8 cellular contexts compared by ENCODE assay signal in the genomic region with DNA sequence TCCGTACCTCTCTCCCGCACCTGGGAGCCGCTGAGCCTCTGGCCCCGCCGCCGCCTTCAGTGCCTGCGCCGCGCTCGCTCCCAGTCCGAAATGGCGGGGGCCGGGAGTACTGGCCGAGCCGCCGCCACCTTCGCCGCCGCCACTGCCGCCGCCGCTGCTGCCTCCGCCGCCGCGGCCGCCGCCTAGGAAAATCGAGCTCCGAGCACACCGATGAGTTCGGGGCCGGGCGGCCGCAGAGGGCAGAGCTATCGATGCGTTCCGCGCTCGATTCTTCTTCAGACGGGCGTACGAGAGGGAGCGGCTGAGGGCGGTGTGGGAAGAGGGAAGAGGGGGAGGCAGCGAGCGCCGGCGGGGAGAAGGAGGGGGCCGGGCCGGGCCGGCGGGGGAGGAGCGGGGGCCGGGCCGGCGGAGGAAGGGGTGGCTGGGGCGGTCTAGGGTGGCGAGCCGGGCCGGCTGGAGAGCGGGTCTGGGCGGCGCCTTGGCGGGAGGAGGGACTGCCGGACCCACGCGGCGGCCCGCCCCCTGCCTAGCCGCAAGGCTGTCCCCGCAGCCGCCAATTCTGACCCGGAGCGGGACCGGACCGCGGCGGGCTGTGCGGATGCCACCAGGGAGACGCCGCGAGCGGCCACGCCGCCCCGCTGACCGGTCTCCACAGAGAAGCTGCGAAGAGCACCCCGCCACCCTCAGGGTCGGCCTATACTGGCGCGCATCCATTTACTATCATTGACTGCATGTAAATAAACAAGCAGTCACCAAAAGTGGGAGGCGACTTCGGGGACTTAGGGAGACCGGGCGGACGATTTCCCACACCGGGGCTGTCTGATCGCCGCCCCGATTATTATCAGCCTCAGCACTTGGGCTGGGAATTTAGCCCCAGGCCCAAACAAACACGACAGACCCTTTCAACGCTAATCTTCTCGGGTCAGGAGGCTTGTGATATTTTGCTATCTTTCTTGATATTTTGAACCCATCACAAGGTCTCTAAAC. TPM values are rescaled to one million over a fixed set of nuclear protein-coding genes. Genes with fewer than 3 reads are reported as not detected.
A peak's percentile ranks its signal among the peaks of the same experiment; 100 is the strongest.
DNase-seq lines count a peak whose midpoint lies in the region; ATAC-seq lines count a peak whose summit lies in the region.

Gene KRAS, minus strand, starts transcription at position 186 of the 987 bp plus-strand sequence.

- DNase-seq in C1 segment of cervical spinal cord (lab: John Stamatoyannopoulos, UW) (peak; percentile 55 to 94 (median 89)), NCI-H69 (lab: John Stamatoyannopoulos, UW) (peak; percentile 95), dedifferentiated amniotic fluid mesenchymal stem cell (ENCODE audit: extremely low spot score) (peak; percentile 97), left lobe of liver (ENCODE audit: low spot score) (peak; percentile 98)
- DNase-seq in activated CD4-positive, alpha-beta T cell treated with anti-CD3 and anti-CD28 coated beads, Interleukin-2, amount 50 U/mL, for 1 hour = peak; percentile 91
- peak; percentile 88 to 92 for DNase-seq in stimulated activated CD4-positive, alpha-beta T cell treated with anti-CD3 and anti-CD28 coated beads, Interleukin-2, amount 100 ng/mL, for 24 hours

- ATAC-seq in GM19372 (IDR thresholded peaks at IDR 0.05; ENCODE audit: low read depth, unreplicated experiment) (peak; percentile 73), HG03521 (IDR thresholded peaks at IDR 0.05; ENCODE audit: unreplicated experiment) (peak; percentile 83), left lobe of liver (peak; percentile 90)

RNA-seq across cellular contexts. Expression of gene KRAS, which starts in this region (rescaled TPM):
- total RNA-seq in left lobe of liver = 10.2 TPM

Comparison
In these comparisons a context has a peak if more than half of its experiments do, and no peak if none do; other contexts are left out.
1. Peak in every context shown above with its lines: DNase-seq and ATAC-seq.